In the genomic region with DNA sequence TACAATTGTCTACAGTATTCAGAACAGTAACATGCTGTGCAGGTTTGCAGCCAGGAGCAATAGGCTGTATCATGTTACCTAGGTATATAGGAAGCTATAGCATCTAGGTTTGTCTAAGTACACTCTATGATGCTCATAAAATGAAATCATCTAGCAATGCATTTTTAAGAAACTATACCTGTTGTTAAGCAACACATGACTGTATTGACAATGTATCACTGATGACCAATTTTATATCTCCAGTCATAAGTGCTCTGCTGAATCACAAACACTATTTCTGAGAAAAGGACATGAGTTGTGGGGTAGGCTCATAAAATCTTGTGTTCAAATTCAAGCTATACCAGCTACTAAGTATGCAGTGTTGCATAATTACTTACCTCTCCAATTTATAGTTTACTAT, we compare ENCODE assay signal across 21 cellular contexts.
DNase-seq lines count a peak whose midpoint lies in the region; ATAC-seq, FAIRE-seq and TF ChIP-seq lines count a peak whose summit lies in the region.
"Had no signal": no experiment of that assay in that cellular context is flagged by ENCODE, and none has a peak within 500 bp of the region (broad histone marks: within the 10 kb centered on the region; RNA-seq: fewer than 3 reads in every experiment).

No MANE protein-coding gene starts in this region.

- peaks cover 20% of the 10 kb centered on the region for H3K4me1 Mint-ChIP-seq in Caco-2 (ENCODE audit: low read depth, unreplicated experiment)
- H3K4me1 Mint-ChIP-seq: B cell; CD4-positive, CD25-positive, alpha-beta regulatory T cell had no signal

- peak; percentile 61 for ATAC-seq in foreskin keratinocyte
- ATAC-seq: CD8-positive, alpha-beta T cell; GM12878; GM23338; HCT116 had no signal

- peaks cover 34% of the 10 kb centered on the region for H3K9me3 Mint-ChIP-seq in Caco-2 (ENCODE audit: unreplicated experiment)
- H3K9me3 Mint-ChIP-seq: CD8-positive, alpha-beta T cell; GM23338 had no signal

- FAIRE-seq in bronchial epithelial cell (lab: Jason Lieb, UNC), result no peak
- FAIRE-seq: D721Med, GM12878, GM19239 had no signal

- H3K9me3 ChIP-seq in A673 (ENCODE audit: low read depth, low read length, poor library complexity, severe bottlenecking) (no peaks in the 10 kb centered on the region), Caco-2 (0 out of 2 replicates have a peak, but pooled peaks cover 7% of the 10 kb centered on the region)
- H3K9me3 ChIP-seq: BLaER1 had no signal

- no peak for DNase-seq in A673 (ENCODE audit: low spot score)
- no peak for DNase-seq in Caco-2
- DNase-seq in bronchial epithelial cell (ENCODE audit: low read depth), result peak; percentile 55
- peak; percentile 24 to 37 for DNase-seq in foreskin keratinocyte
- DNase-seq in NCI-H1694 (lab: John Stamatoyannopoulos, UW), result no peak
- no peak for DNase-seq in GM20000 (ENCODE audit: low spot score)
- DNase-seq: CD4-positive, CD25-positive, alpha-beta regulatory T cell; CD8-positive, alpha-beta T cell; DMS 273 treated with DMSO at 0.1 percent for 48 hours; DMS79; EL; GDM1; H9 had no signal

- H3K4me3 ChIP-seq in A673 (ENCODE audit: low read depth, low read length, poor library complexity, severe bottlenecking), result no peak overlapping the region
- no peak overlapping the region for H3K4me3 ChIP-seq in Caco-2 (ENCODE audit: low read depth, low read length)
- H3K4me3 ChIP-seq in bronchial epithelial cell (ENCODE audit: low read depth, low read length), result no peak overlapping the region
- H3K4me3 ChIP-seq: BLaER1, GM12878, GM23338 had no signal

- H3K27ac Mint-ChIP-seq in Caco-2 (ENCODE audit: unreplicated experiment), result peak overlapping the region; percentile 77
- H3K27ac Mint-ChIP-seq: B cell; CD4-positive, CD25-positive, alpha-beta regulatory T cell; CD8-positive, alpha-beta T cell; GM23338; H9 had no signal

- no TSS peak for BruUV-seq in A673 (replicated peaks; lab: Mats Ljungman, UMichigan)
- BruUV-seq in Caco-2 (replicated peaks; lab: Mats Ljungman, UMichigan), result no TSS peak

- POLR2A ChIA-PET in A673 (lab: Charles Lee; ENCODE audit: low non-redundant PET) (no interaction called here), Caco-2 (lab: Charles Lee) (no interaction called here)

- H3K4me1 ChIP-seq in A673 (ENCODE audit: insufficient read depth, low read length, poor library complexity, severe bottlenecking) (peaks cover 4% of the 10 kb centered on the region), Caco-2 (peaks cover 24% of the 10 kb centered on the region), foreskin keratinocyte (no peaks in the 10 kb centered on the region)
- H3K4me1 ChIP-seq: BLaER1 had no signal

- CTCF ChIA-PET in A673 (lab: Charles Lee) (no interaction called here), Caco-2 (lab: Charles Lee) (no interaction called here)

- no peak overlapping the region for H3K4me3 Mint-ChIP-seq in Caco-2 (ENCODE audit: unreplicated experiment)
- H3K4me3 Mint-ChIP-seq: B cell; CD4-positive, CD25-positive, alpha-beta regulatory T cell; CD8-positive, alpha-beta T cell; GM23338; H9 had no signal

- no peak for TF ChIP-seq CTCF in A673 (conservative IDR thresholded peaks at IDR 0.05; ENCODE audit: low read depth, low read length)
- no peak for TF ChIP-seq CTCF in Caco-2 (IDR thresholded peaks at IDR 0.05; ENCODE audit: insufficient read depth in 1 of 2, low read depth in 1 of 2, low read length in 1 of 2, severe bottlenecking in 1 of 2, unreplicated experiment in 1 of 2)
- no peak for TF ChIP-seq CTCF in bronchial epithelial cell (IDR thresholded peaks at IDR 0.05; ENCODE audit: insufficient read depth, low read length, severe bottlenecking)
- TF ChIP-seq CTCF in foreskin keratinocyte (conservative IDR thresholded peaks at IDR 0.05), result no peak
- TF ChIP-seq CTCF in GM20000 (IDR thresholded peaks at IDR 0.05; ENCODE audit: extremely low read depth, missing control alignments), result no peak

- H3K36me3 ChIP-seq in A673 (ENCODE audit: insufficient read depth, low read length, poor library complexity, severe bottlenecking) (no peaks in the 10 kb centered on the region), Caco-2 (ENCODE audit: control insufficient read depth, insufficient read depth, low read length) (no peaks in the 10 kb centered on the region), bronchial epithelial cell (ENCODE audit: control insufficient read depth, insufficient read depth, low read length) (no peaks in the 10 kb centered on the region)
- H3K36me3 ChIP-seq: BLaER1 had no signal

- H3K36me3 Mint-ChIP-seq in Caco-2 (ENCODE audit: insufficient read depth, unreplicated experiment), result peaks cover 8% of the 10 kb centered on the region
- H3K36me3 Mint-ChIP-seq: CD4-positive, CD25-positive, alpha-beta regulatory T cell; CD8-positive, alpha-beta T cell had no signal

- no peaks in the 10 kb centered on the region for H3K27me3 ChIP-seq in A673 (replicated peaks; ENCODE audit: insufficient read depth, low read depth, low read length, poor library complexity)
- H3K27me3 ChIP-seq in Caco-2 (replicated peaks; ENCODE audit: control insufficient read depth, insufficient read depth, low read length), result no peaks in the 10 kb centered on the region
- H3K27me3 ChIP-seq in bronchial epithelial cell (ENCODE audit: control insufficient read depth, insufficient read depth, low read length), result no peaks in the 10 kb centered on the region
- no peaks in the 10 kb centered on the region for H3K27me3 ChIP-seq in foreskin keratinocyte
- H3K27me3 ChIP-seq: BLaER1 had no signal

- intact Hi-C loops in A673 (cut with micrococcal nuclease; ENCODE audit: unreplicated experiment), result loop anchor here (5.0 kb wide), 3 partner anchors 55 to 1005 kb away; no protein-coding TSS in a partner anchor
- intact Hi-C loops in Caco-2 (cut with micrococcal nuclease; ENCODE audit: unreplicated experiment), result loop anchor here (2.0 kb wide), 3 partner anchors 25 to 59 kb away; no protein-coding TSS in a partner anchor

- no peaks in the 10 kb centered on the region for H3K27me3 Mint-ChIP-seq in Caco-2 (ENCODE audit: insufficient read depth, unreplicated experiment)
- H3K27me3 Mint-ChIP-seq: B cell; CD4-positive, CD25-positive, alpha-beta regulatory T cell had no signal

- H3K27ac ChIP-seq in A673 (ENCODE audit: low read depth, low read length, poor library complexity, severe bottlenecking), result peak overlapping the region; percentile 54
- no peak overlapping the region for H3K27ac ChIP-seq in foreskin keratinocyte
- H3K27ac ChIP-seq: BLaER1, C4-2B had no signal

Comparison
In these comparisons a context has a peak if more than half of its experiments do, and no peak if none do; other contexts are left out.
1. DNase-seq: peak in bronchial epithelial cell (single experiment) and foreskin keratinocyte (2 of 2); none in A673 (single experiment), Caco-2 (0 of 2), NCI-H1694 (single experiment) and GM20000 (single experiment).